13 cellular contexts compared by ENCODE assay signal in the genomic region with DNA sequence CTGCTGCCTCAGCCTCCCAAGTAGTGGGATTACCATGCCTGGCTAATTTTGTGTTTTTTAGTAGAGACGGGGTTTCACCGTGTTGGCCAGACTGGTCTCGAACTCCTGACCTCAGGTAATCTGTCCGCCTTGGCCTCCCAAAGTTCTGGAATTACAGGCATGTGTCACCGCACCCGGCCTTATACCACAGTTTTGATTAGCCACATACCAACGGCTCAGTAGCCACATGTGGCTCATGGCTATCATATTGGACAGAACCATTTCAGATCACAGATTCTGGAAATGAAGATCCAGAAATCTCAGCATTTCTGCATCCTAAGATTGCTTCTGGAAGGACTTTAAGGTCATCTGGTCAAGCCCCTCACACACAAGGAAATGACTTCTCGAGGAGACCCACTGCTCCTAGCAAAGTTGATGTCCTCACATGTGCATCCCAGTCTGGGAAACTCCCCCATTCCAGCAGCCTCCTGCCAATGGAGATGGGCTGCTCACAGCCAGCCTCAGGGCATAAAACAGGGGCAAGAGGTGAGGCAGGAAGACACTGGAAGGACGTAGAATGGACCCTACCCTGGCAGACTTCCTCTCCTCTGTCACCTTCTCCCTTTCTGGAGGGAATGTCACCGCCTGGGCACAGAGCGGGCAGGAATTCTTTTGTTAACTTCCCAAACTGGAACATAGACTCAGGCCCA.
"Had no signal": no experiment of that assay in that cellular context is flagged by ENCODE, and none has a peak within 500 bp of the region (broad histone marks: within the 10 kb centered on the region; RNA-seq: fewer than 3 reads in every experiment).

No MANE protein-coding gene starts in this region.

- H3K9me3 ChIP-seq: thyroid gland had no signal

- H3K4me3 Mint-ChIP-seq: immature natural killer cell; stimulated activated effector memory CD8-positive, alpha-beta T cell treated with anti-CD3 and anti-CD28 coated beads, Interleukin-12 subunit alpha, Interleukin-12 subunit beta, amount 100 ng/mL, for 72 hours had no signal

- H3K4me3 ChIP-seq: thyroid gland had no signal

- H3K27ac ChIP-seq: thyroid gland had no signal

- H3K9me3 Mint-ChIP-seq: immature natural killer cell had no signal

- H3K36me3 Mint-ChIP-seq: stimulated activated effector memory CD8-positive, alpha-beta T cell treated with anti-CD3 and anti-CD28 coated beads, Interleukin-12 subunit alpha, Interleukin-12 subunit beta, amount 100 ng/mL, for 72 hours had no signal

- H3K36me3 ChIP-seq: thyroid gland had no signal

- FAIRE-seq: bronchial epithelial cell, frontal cortex had no signal

- H3K27ac Mint-ChIP-seq: immature natural killer cell; stimulated activated effector memory CD8-positive, alpha-beta T cell treated with anti-CD3 and anti-CD28 coated beads, Interleukin-12 subunit alpha, Interleukin-12 subunit beta, amount 100 ng/mL, for 72 hours had no signal

- H3K27me3 ChIP-seq: thyroid gland had no signal

- DNase-seq: activated CD4-positive, CD25-positive, alpha-beta regulatory T cell treated with anti-CD3 and anti-CD28 coated beads, Interleukin-2, amount 50 U/mL, for 72 hours; activated naive CD4-positive, alpha-beta T cell; activated T-cell treated with anti-CD3 and anti-CD28 coated beads for 4 hours; aorta; dermis blood vessel endothelial cell; head of caudate nucleus; immature natural killer cell; midbrain; retina; thyroid gland had no signal

- ATAC-seq: stimulated activated effector memory CD8-positive, alpha-beta T cell treated with anti-CD3 and anti-CD28 coated beads, Interleukin-12 subunit alpha, Interleukin-12 subunit beta, amount 100 ng/mL, for 72 hours had no signal
